Comparison of ENCODE assay signal across 22 cellular contexts in the genomic region with DNA sequence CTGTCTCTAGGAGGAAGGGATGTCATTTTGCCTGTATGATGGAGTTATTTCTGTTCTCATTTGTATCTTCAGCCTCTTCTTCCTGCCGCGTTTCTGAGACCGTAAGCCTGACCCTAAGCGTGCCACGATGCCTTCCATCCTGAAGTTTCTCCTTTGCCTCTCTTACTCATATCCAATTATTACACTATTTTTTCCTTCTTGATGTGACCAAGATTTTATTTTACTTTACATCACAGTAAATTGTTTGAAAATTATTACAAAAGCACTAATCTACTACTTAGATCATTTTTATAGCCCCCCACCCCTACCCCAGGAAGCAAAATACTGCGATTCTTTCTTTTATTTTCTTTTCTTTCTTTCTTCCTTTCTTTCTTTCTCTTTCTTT.
A peak's percentile ranks its signal among the peaks of the same experiment; 100 is the strongest.
DNase-seq lines count a peak whose midpoint lies in the region; ATAC-seq, FAIRE-seq and TF ChIP-seq lines count a peak whose summit lies in the region.
"Had no signal": no experiment of that assay in that cellular context is flagged by ENCODE, and none has a peak within 500 bp of the region (broad histone marks: within the 10 kb centered on the region; RNA-seq: fewer than 3 reads in every experiment).

No MANE protein-coding gene starts in this region.

- H4K20me1 ChIP-seq in GM23338 (replicated peaks; ENCODE audit: insufficient read depth), result no peaks in the 10 kb centered on the region; the same call in 1 of the 2 replicates
- H4K20me1 ChIP-seq in astrocyte (ENCODE audit: insufficient read depth, low read length), result peaks cover 13% of the 10 kb centered on the region

- H3K4me3 ChIP-seq in GM23338 (no peak overlapping the region), astrocyte (ENCODE audit: insufficient read depth, low read depth, low read length) (no peak overlapping the region), left ventricle myocardium inferior (peak overlapping the region; percentile 40), body of pancreas (no peak overlapping the region)
- H3K4me3 ChIP-seq: sigmoid colon had no signal

- H3K9ac ChIP-seq in astrocyte (ENCODE audit: low read length), result peak overlapping the region; percentile 21

- no peaks in the 10 kb centered on the region for H3K9me3 Mint-ChIP-seq in GM23338
- no peaks in the 10 kb centered on the region for H3K9me3 Mint-ChIP-seq in astrocyte (ENCODE audit: unreplicated experiment)
- H3K9me3 Mint-ChIP-seq: memory B cell; T-helper 1 cell treated with Interleukin-12 subunit alpha and Interleukin-12 subunit beta and Interleukin-4 antibody, amounts not matched to agents 30 μg/mL and 1 μg/mL, for 36 hours had no signal

- peaks cover 5% of the 10 kb centered on the region for H3K27me3 Mint-ChIP-seq in GM23338 (ENCODE audit: insufficient read depth, low read depth, poor library complexity)
- no peaks in the 10 kb centered on the region for H3K27me3 Mint-ChIP-seq in astrocyte (ENCODE audit: low read depth, unreplicated experiment)
- H3K27me3 Mint-ChIP-seq: memory B cell had no signal

- ATAC-seq in GM23338 (peak; percentile 20; the same call in 2 of the 3 replicates), sciatic nerve (peak; percentile 29), body of pancreas (no peak), GM18873 (IDR thresholded peaks at IDR 0.05; ENCODE audit: low FRiP score, unreplicated experiment) (no peak)
- ATAC-seq: esophagus mucosa had no signal

- 74 to 84% methylated on average over 6 of the region's 6 CpGs for WGBS in body of pancreas, 2 donors

- H3K27ac ChIP-seq in GM23338 (ENCODE audit: low read depth) (peak overlapping the region; percentile 39), astrocyte (ENCODE audit: low read depth, low read length) (no peak overlapping the region), left ventricle myocardium inferior (replicated peaks) (peak overlapping the region; percentile 78), body of pancreas (no peak overlapping the region)
- H3K27ac ChIP-seq: C4-2B, sigmoid colon, VCaP had no signal

- DNase-seq in GM23338 (ENCODE audit: low spot score), result no peak
- DNase-seq in astrocyte (ENCODE audit: low read depth), result no peak
- no peak for DNase-seq in left ventricle myocardium inferior
- no peak for DNase-seq in sciatic nerve (ENCODE audit: low spot score)
- no peak for DNase-seq in body of pancreas
- no peak for DNase-seq in MV-4-11 (lab: John Stamatoyannopoulos, UW)
- DNase-seq: activated effector memory CD4-positive, alpha-beta T cell treated with Interleukin-2 at 50 U/mL for 16 hours; effector CD8-positive, alpha-beta T cell; HCEC 1CT; NCI-H146; NCI-H2171; NCI-H524 treated with DMSO at 0.1 percent for 48 hours; sigmoid colon; stimulated activated CD8-positive, alpha-beta memory T cell treated with anti-CD3 and anti-CD28 coated beads, Interleukin-4, amount 100 ng/mL, for 48 hours had no signal

- intact Hi-C loops in left ventricle myocardium inferior (cut with micrococcal nuclease), result no loop called here
- intact Hi-C loops in sciatic nerve (cut with DNase I), result no loop called here
- intact Hi-C loops in body of pancreas (cut with DNase I), result no loop called here

- FAIRE-seq in astrocyte (lab: Jason Lieb, UNC), result no peak
- FAIRE-seq: D721Med, RCC 7860 had no signal

- no peaks in the 10 kb centered on the region for H3K9me2 ChIP-seq in GM23338 (ENCODE audit: insufficient read depth)

- peaks cover 27% of the 10 kb centered on the region for H3K4me1 Mint-ChIP-seq in GM23338
- peaks cover 4% of the 10 kb centered on the region for H3K4me1 Mint-ChIP-seq in astrocyte (ENCODE audit: low read depth, unreplicated experiment)

- H3K36me3 Mint-ChIP-seq in GM23338 (ENCODE audit: low read depth), result no peaks in the 10 kb centered on the region
- H3K36me3 Mint-ChIP-seq in astrocyte (ENCODE audit: low read depth, unreplicated experiment), result peaks cover 2% of the 10 kb centered on the region

- TF ChIP-seq POLR2A in body of pancreas (IDR thresholded peaks at IDR 0.05), result no peak

- H3K27me3 ChIP-seq in GM23338 (ENCODE audit: insufficient read depth) (no peaks in the 10 kb centered on the region), astrocyte (ENCODE audit: insufficient read depth, low read length) (no peaks in the 10 kb centered on the region), left ventricle myocardium inferior (ENCODE audit: low read depth) (no peaks in the 10 kb centered on the region), body of pancreas (no peaks in the 10 kb centered on the region)
- H3K27me3 ChIP-seq: sigmoid colon had no signal

- no peaks in the 10 kb centered on the region for H3F3A ChIP-seq in GM23338 (replicated peaks; ENCODE audit: low read depth)

- H2AFZ ChIP-seq in GM23338, result no peak overlapping the region
- no peak overlapping the region for H2AFZ ChIP-seq in astrocyte (ENCODE audit: low read depth, low read length)

- peak overlapping the region; percentile 27; the same call in 1 of the 2 replicates for H3K4me2 ChIP-seq in GM23338
- H3K4me2 ChIP-seq in astrocyte (ENCODE audit: low read length), result peak overlapping the region; percentile 37

- H3K4me1 ChIP-seq in GM23338 (ENCODE audit: insufficient read depth) (peaks cover 28% of the 10 kb centered on the region), astrocyte (ENCODE audit: insufficient read depth, low read length) (no peaks in the 10 kb centered on the region), left ventricle myocardium inferior (peaks cover 80% of the 10 kb centered on the region), body of pancreas (peaks cover 12% of the 10 kb centered on the region)

- H3K27ac Mint-ChIP-seq in GM23338 (peak overlapping the region; percentile 11), astrocyte (ENCODE audit: unreplicated experiment) (no peak overlapping the region)
- H3K27ac Mint-ChIP-seq: memory B cell; T-helper 1 cell treated with Interleukin-12 subunit alpha and Interleukin-12 subunit beta and Interleukin-4 antibody, amounts not matched to agents 30 μg/mL and 1 μg/mL, for 36 hours had no signal

- H3K4me3 Mint-ChIP-seq in GM23338, result no peak overlapping the region; the same call in 2 of the 3 replicates
- H3K4me3 Mint-ChIP-seq in astrocyte (ENCODE audit: unreplicated experiment), result no peak overlapping the region
- H3K4me3 Mint-ChIP-seq: memory B cell; T-helper 1 cell treated with Interleukin-12 subunit alpha and Interleukin-12 subunit beta and Interleukin-4 antibody, amounts not matched to agents 30 μg/mL and 1 μg/mL, for 36 hours had no signal

- H3K9me3 ChIP-seq in astrocyte (ENCODE audit: insufficient read depth, low read depth, low read length) (no peaks in the 10 kb centered on the region), left ventricle myocardium inferior (replicated peaks) (no peaks in the 10 kb centered on the region), body of pancreas (no peaks in the 10 kb centered on the region)
- H3K9me3 ChIP-seq: sigmoid colon had no signal

- H3K36me3 ChIP-seq in GM23338 (ENCODE audit: insufficient read depth) (no peaks in the 10 kb centered on the region), astrocyte (ENCODE audit: insufficient read depth, low read length) (no peaks in the 10 kb centered on the region), left ventricle myocardium inferior (peaks cover 3% of the 10 kb centered on the region), body of pancreas (replicated peaks in 1 of 2; ENCODE audit: insufficient read depth in 1 of 2, low read depth in 2 of 2) (no peaks in the 10 kb centered on the region)

- H3K79me2 ChIP-seq in GM23338 (replicated peaks; ENCODE audit: insufficient read depth) (peaks cover 15% of the 10 kb centered on the region), astrocyte (ENCODE audit: insufficient read depth, low read length) (peaks cover 5% of the 10 kb centered on the region)

- TF ChIP-seq CTCF in GM23338 (conservative IDR thresholded peaks at IDR 0.05; ENCODE audit: low read depth in 2 of 2) (no peak), astrocyte (IDR thresholded peaks at IDR 0.05; ENCODE audit: insufficient read depth, low read depth, low read length) (no peak), left ventricle myocardium inferior (IDR thresholded peaks at IDR 0.05; ENCODE audit: borderline replicate concordance) (no peak), body of pancreas (IDR thresholded peaks at IDR 0.05) (no peak)

TF ChIP-seq in GM23338, 12 proteins besides CTCF, POLR2A, EP300 and RAD21 (continues in another document):
- TF ChIP-seq NANOG (IDR thresholded peaks at IDR 0.05; ENCODE audit: borderline replicate concordance) (no peak), JUNB (IDR thresholded peaks at IDR 0.05; ENCODE audit: unreplicated experiment) (no peak), CREB1 (CRISPR knock-in tag; IDR thresholded peaks at IDR 0.05; ENCODE audit: low read depth) (no peak), EZH2phosphoT487 (IDR thresholded peaks at IDR 0.05; ENCODE audit: unreplicated experiment) (no peak), POLR2AphosphoS5 (IDR thresholded peaks at IDR 0.05; ENCODE audit: low read depth) (no peak)

Comparison
In these comparisons a context has a peak if more than half of its experiments do, and no peak if none do; other contexts are left out.
1. ATAC-seq: peak in GM23338 (single experiment) and sciatic nerve (single experiment); none in body of pancreas (single experiment) and GM18873 (single experiment).
2. H3K27ac ChIP-seq: peak in GM23338 (single experiment) and left ventricle myocardium inferior (single experiment); none in astrocyte (single experiment) and body of pancreas (0 of 4).